ENCODE assay signal across 11 cellular contexts in the genomic region with DNA sequence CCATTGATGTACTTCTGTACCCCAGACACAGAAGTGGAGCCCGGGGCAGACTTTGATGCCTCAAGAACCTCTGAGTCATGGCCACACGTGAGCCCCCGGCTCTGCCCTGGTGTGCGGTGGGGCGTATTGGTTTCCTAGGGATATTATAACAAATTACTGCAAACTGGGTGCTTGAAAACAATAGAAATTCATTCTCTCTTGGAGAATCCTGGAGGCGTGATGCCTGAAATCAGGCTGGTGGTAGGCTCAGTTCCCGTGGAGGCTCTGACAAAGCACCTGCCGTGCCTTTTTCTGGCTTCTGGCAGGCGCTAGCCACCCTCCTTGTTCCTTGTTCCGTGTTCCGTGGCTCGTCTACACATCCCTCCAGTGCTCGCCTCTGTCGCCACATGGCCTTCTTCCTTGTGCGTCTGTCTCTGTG. TPM values are rescaled to one million over a fixed set of nuclear protein-coding genes. Genes with fewer than 3 reads are reported as not detected.
DNase-seq lines count a peak whose midpoint lies in the region; ATAC-seq and TF ChIP-seq lines count a peak whose summit lies in the region.
"Had no signal": no experiment of that assay in that cellular context is flagged by ENCODE, and none has a peak within 500 bp of the region (broad histone marks: within the 10 kb centered on the region; RNA-seq: fewer than 3 reads in every experiment).

No MANE protein-coding gene starts in this region.

- ATAC-seq in upper lobe of right lung (peak; percentile 8), HG03135 (IDR thresholded peaks at IDR 0.05; ENCODE audit: unreplicated experiment) (no peak)

- TF ChIP-seq CTCF in breast epithelium (IDR thresholded peaks at IDR 0.05) (no peak), MCF 10A (IDR thresholded peaks at IDR 0.05; ENCODE audit: unreplicated experiment) (no peak), coronary artery (IDR thresholded peaks at IDR 0.05) (no peak), upper lobe of right lung (IDR thresholded peaks at IDR 0.05) (no peak)

- H3K36me3 Mint-ChIP-seq in MCF 10A (ENCODE audit: insufficient read depth, unreplicated experiment) (peaks cover 8% of the 10 kb centered on the region), immature natural killer cell (no peaks in the 10 kb centered on the region)

- H3K27ac Mint-ChIP-seq in MCF 10A (ENCODE audit: low read depth, unreplicated experiment) (no peak overlapping the region), immature natural killer cell (peak overlapping the region in 2 of 6 donors; percentile 39 to 83)
- H3K27ac Mint-ChIP-seq: progenitor cell of endocrine pancreas had no signal

- H3K27me3 Mint-ChIP-seq in MCF 10A (ENCODE audit: insufficient read depth, unreplicated experiment), result no peaks in the 10 kb centered on the region
- peaks cover 0 to 2% (median 1%) of the 10 kb centered on the region in 3 donors for H3K27me3 Mint-ChIP-seq in immature natural killer cell (ENCODE audit: low read depth in 3 of 3)
- H3K27me3 Mint-ChIP-seq: progenitor cell of endocrine pancreas had no signal

- H3K4me3 Mint-ChIP-seq in MCF 10A (ENCODE audit: unreplicated experiment), result no peak overlapping the region
- H3K4me3 Mint-ChIP-seq in immature natural killer cell, result peak overlapping the region in 1 of 5 donors; percentile 36

- H3K27me3 ChIP-seq in breast epithelium (no peaks in the 10 kb centered on the region), mucosa of rectum (ENCODE audit: control insufficient read depth in 2 of 2, insufficient read depth in 2 of 2, low read length in 2 of 2) (no peaks in the 10 kb centered on the region), upper lobe of right lung (no peaks in the 10 kb centered on the region)

- TF ChIP-seq POLR2A in breast epithelium (IDR thresholded peaks at IDR 0.05), result no peak

- H3K4me1 ChIP-seq in breast epithelium, result peaks cover 22 to 28% of the 10 kb centered on the region in 2 donors
- peaks cover 52 to 55% of the 10 kb centered on the region in 2 donors for H3K4me1 ChIP-seq in mucosa of rectum (ENCODE audit: control insufficient read depth in 2 of 2, insufficient read depth in 2 of 2, low read length in 2 of 2)
- H3K4me1 ChIP-seq in upper lobe of right lung, result peaks cover 76% of the 10 kb centered on the region

- DNase-seq in breast epithelium (ENCODE audit: low spot score in 2 of 2) (no peak), MCF 10A (ENCODE audit: unreplicated experiment) (no peak), coronary artery (ENCODE audit: low spot score) (no peak), upper lobe of right lung (no peak), superior temporal gyrus (ENCODE audit: extremely low spot score) (no peak), immature natural killer cell (no peak)
- DNase-seq: activated gamma-delta T cell treated with Interleukin-2 at 50 U/mL for 16 hours, NCI-H2081 had no signal

- CTCF ChIA-PET in MCF 10A (lab: Yijun Ruan, JAX), result no interaction called here

- POLR2A ChIA-PET in MCF 10A (lab: Yijun Ruan, JAX), result no interaction called here

- BruUV-seq in MCF 10A (replicated peaks; lab: Mats Ljungman, UMichigan), result no TSS peak

- H3K27ac ChIP-seq in breast epithelium (peak overlapping the region; percentile 85 to 97), coronary artery (peak overlapping the region; percentile 75 to 97), mucosa of rectum (ENCODE audit: low read depth in 2 of 2, low read length in 2 of 2) (peak overlapping the region; percentile 75 to 77), upper lobe of right lung (peak overlapping the region; percentile 90)

- intact Hi-C loops in breast epithelium (cut with DNase I; ENCODE audit: low total_unique reads), result no loop called here
- intact Hi-C loops in MCF 10A (cut with micrococcal nuclease), result no loop called here
- intact Hi-C loops in upper lobe of right lung (cut with DNase I), result no loop called here

- H3K9ac ChIP-seq in mucosa of rectum (ENCODE audit: low read depth in 1 of 2, low read length in 2 of 2), result peak overlapping the region in 1 of 2 donors; percentile 37

- no peaks in the 10 kb centered on the region for H3K9me3 ChIP-seq in breast epithelium
- no peaks in the 10 kb centered on the region for H3K9me3 ChIP-seq in mucosa of rectum (ENCODE audit: control insufficient read depth in 2 of 2, low read length in 2 of 2)
- no peaks in the 10 kb centered on the region for H3K9me3 ChIP-seq in upper lobe of right lung

- H3K4me3 ChIP-seq in breast epithelium, result peak overlapping the region in 1 of 3 donors; percentile 33
- peak overlapping the region; percentile 42 for H3K4me3 ChIP-seq in coronary artery
- H3K4me3 ChIP-seq in mucosa of rectum (ENCODE audit: low read length in 2 of 2), result no peak overlapping the region
- H3K4me3 ChIP-seq in upper lobe of right lung, result no peak overlapping the region

- H3K36me3 ChIP-seq in breast epithelium, result no peaks in the 10 kb centered on the region
- no peaks in the 10 kb centered on the region for H3K36me3 ChIP-seq in mucosa of rectum (ENCODE audit: control insufficient read depth in 2 of 2, insufficient read depth in 2 of 2, low read length in 2 of 2)
- H3K36me3 ChIP-seq in upper lobe of right lung, result no peaks in the 10 kb centered on the region

- H3K9me3 Mint-ChIP-seq in MCF 10A (ENCODE audit: unreplicated experiment) (no peaks in the 10 kb centered on the region), immature natural killer cell (no peaks in the 10 kb centered on the region)

- H3K4me1 Mint-ChIP-seq in MCF 10A (ENCODE audit: insufficient read depth, unreplicated experiment) (peaks cover 7% of the 10 kb centered on the region), immature natural killer cell (peaks cover 49 to 67% of the 10 kb centered on the region in 2 donors)

RNA-seq across cellular contexts. Expression of a gene that starts 24.2 kb away (rescaled TPM):
- 10 to 100 TPM; 17.8 to 31.5 (median 22.2) TPM for total RNA-seq in breast epithelium
- total RNA-seq in MCF 10A (2022), result 25.1 and 27.5 TPM in 2 replicates
- 137 TPM for total RNA-seq in upper lobe of right lung
- 10 to 100 TPM in 2 of 3 donors, 1 to 10 TPM in 1; 8.8 to 18.0 (median 13.8) TPM for polyA plus RNA-seq in immature natural killer cell
